37 cellular contexts compared by ENCODE assay signal in genomic region chr2:155958834-155959233, GRCh38.
"Had no signal": no experiment of that assay in that cellular context is flagged by ENCODE, and none has a peak within 500 bp of the region (broad histone marks: within the 10 kb centered on the region; RNA-seq: fewer than 3 reads in every experiment).

No MANE protein-coding gene starts in this region.

- DNase-seq: activated B cell treated with CpG ODN at 0.5 μM for 24 hours; activated CD4-positive, alpha-beta memory T cell treated with anti-CD3 and anti-CD28 coated beads for 36 hours; activated CD4-positive, alpha-beta T cell treated with anti-CD3 and anti-CD28 coated beads for 4 hours; activated CD4-positive, alpha-beta T cell treated with anti-CD3 and anti-CD28 coated beads, Interleukin-2, amount 10 ng/mL, durations not matched to agents 24 days and 14 days; activated CD4-positive, alpha-beta T cell treated with anti-CD3 and anti-CD28 coated beads, Interleukin-2, amount 50 U/mL, for 1 hour; activated CD4-positive, alpha-beta T cell treated with anti-CD3 and anti-CD28 coated beads, Interleukin-2, amount 50 U/mL, for 4 hours; activated CD4-positive, CD25-positive, alpha-beta regulatory T cell treated with anti-CD3 and anti-CD28 coated beads, Interleukin-2, amount 50 U/mL, for 72 hours; activated CD8-positive, alpha-beta memory T cell treated with anti-CD3 and anti-CD28 coated beads, Interleukin-2, amount 50 U/mL, for 4 hours; activated CD8-positive, alpha-beta T cell treated with anti-CD3 and anti-CD28 coated beads for 36 hours; activated effector memory CD4-positive, alpha-beta T cell treated with anti-CD3 and anti-CD28 coated beads, Interleukin-2, amount 50 U/mL, for 16 hours; activated gamma-delta T cell treated with Interleukin-2 at 50 U/mL for 16 hours; activated naive CD4-positive, alpha-beta T cell; activated naive CD4-positive, alpha-beta T cell treated with anti-CD3 and anti-CD28 coated beads for 36 hours; activated naive CD4-positive, alpha-beta T cell treated with anti-CD3 and anti-CD28 coated beads, Interleukin-2, amount 50 U/mL, for 16 hours; activated naive CD8-positive, alpha-beta T cell treated with anti-CD3 and anti-CD28 coated beads for 36 hours; activated T-cell treated with anti-CD3 and anti-CD28 coated beads for 4 hours; activated T-cell treated with anti-CD3 and anti-CD28 coated beads, Interleukin-2, amount 50 U/mL, for 1 hour; activated T-cell treated with anti-CD3 and anti-CD28 coated beads, Interleukin-2, amount 50 U/mL, for 4 hours; activated T-cell treated with anti-CD3 and anti-CD28 coated beads, Interleukin-2, amount 50 U/mL, for 72 hours; adrenal gland; amniotic stem cell; aorta; body of pancreas; brain microvascular endothelial cell; central memory CD4-positive, alpha-beta T cell; T-helper 1 cell; T-helper 2 cell; T-helper 9 cell had no signal

- H3K4me1 ChIP-seq: adrenal gland, body of pancreas, breast epithelium had no signal

- H3K4me3 ChIP-seq: adrenal gland, body of pancreas, breast epithelium had no signal

- H3K9me3 ChIP-seq: adrenal gland, body of pancreas had no signal

- FAIRE-seq: astrocyte, TTC549 had no signal

- H3K9me3 Mint-ChIP-seq: activated B cell treated with CpG ODN at 0.5 μM for 24 hours; activated CD4-positive, alpha-beta memory T cell treated with anti-CD3 and anti-CD28 coated beads for 36 hours; activated CD4-positive, alpha-beta T cell treated with anti-CD3 and anti-CD28 coated beads, Interleukin-2, amount 10 ng/mL, durations not matched to agents 24 days and 14 days; activated CD8-positive, alpha-beta T cell treated with anti-CD3 and anti-CD28 coated beads for 36 hours; activated naive CD4-positive, alpha-beta T cell treated with anti-CD3 and anti-CD28 coated beads for 36 hours; activated naive CD4-positive, alpha-beta T cell treated with anti-CD3 and anti-CD28 coated beads, Interleukin-2, amount 50 U/mL, for 72 hours; activated naive CD8-positive, alpha-beta T cell treated with anti-CD3 and anti-CD28 coated beads for 36 hours; activated T-cell treated with anti-CD3 and anti-CD28 coated beads, Interleukin-2, amount 50 U/mL, for 4 hours; activated T-cell treated with anti-CD3 and anti-CD28 coated beads, Interleukin-2, amount 50 U/mL, for 72 hours; activated T-helper 1 cell treated with anti-CD3 and anti-CD28 coated beads, Interleukin-12 subunit alpha, Interleukin-12 subunit beta, Interleukin-2, Interleukin-4 antibody, amounts not matched to agents 30 ng/mL and 10 ng/mL and 1 ng/mL, durations not matched to agents 14 hours and 24 hours and 36 hours; activated T-helper 17 cell treated with anti-CD3 and anti-CD28 coated beads, Interleukin-2, amount 50 U/mL, for 72 hours; T-helper 1 cell treated with Interleukin-12 subunit alpha and Interleukin-12 subunit beta and Interleukin-4 antibody, amounts not matched to agents 30 μg/mL and 1 μg/mL, for 36 hours; T-helper 2 cell treated with Interferon-gamma antibody and Interleukin-4, amounts not matched to agents 5 μg/mL and 100 μg/mL, for 36 hours had no signal

- H3K27ac ChIP-seq: adrenal gland, body of pancreas, brain microvascular endothelial cell, breast epithelium, VCaP had no signal

- H3K27me3 ChIP-seq: adrenal gland, body of pancreas, brain microvascular endothelial cell, breast epithelium had no signal

- ATAC-seq: activated CD8-positive, alpha-beta T cell treated with anti-CD3 and anti-CD28 coated beads for 36 hours; activated naive CD4-positive, alpha-beta T cell treated with anti-CD3 and anti-CD28 coated beads, Interleukin-2, amount 50 U/mL, for 72 hours; activated T-cell treated with anti-CD3 and anti-CD28 coated beads, Interleukin-2, amount 50 U/mL, for 4 hours; activated T-cell treated with anti-CD3 and anti-CD28 coated beads, Interleukin-2, amount 50 U/mL, for 72 hours; activated T-helper 17 cell treated with anti-CD3 and anti-CD28 coated beads, Interleukin-2, amount 50 U/mL, for 72 hours; body of pancreas had no signal

- H3K36me3 Mint-ChIP-seq: activated CD4-positive, alpha-beta memory T cell treated with anti-CD3 and anti-CD28 coated beads for 36 hours; activated naive CD4-positive, alpha-beta T cell treated with anti-CD3 and anti-CD28 coated beads, Interleukin-2, amount 50 U/mL, for 72 hours; activated naive CD8-positive, alpha-beta T cell treated with anti-CD3 and anti-CD28 coated beads for 36 hours had no signal

- H3K27ac Mint-ChIP-seq: activated B cell treated with CpG ODN at 0.5 μM for 24 hours; activated CD4-positive, alpha-beta memory T cell treated with anti-CD3 and anti-CD28 coated beads for 36 hours; activated CD4-positive, alpha-beta T cell treated with anti-CD3 and anti-CD28 coated beads, Interleukin-2, amount 10 ng/mL, durations not matched to agents 24 days and 14 days; activated CD8-positive, alpha-beta T cell treated with anti-CD3 and anti-CD28 coated beads for 36 hours; activated naive CD4-positive, alpha-beta T cell treated with anti-CD3 and anti-CD28 coated beads for 36 hours; activated naive CD4-positive, alpha-beta T cell treated with anti-CD3 and anti-CD28 coated beads, Interleukin-2, amount 50 U/mL, for 72 hours; activated naive CD8-positive, alpha-beta T cell treated with anti-CD3 and anti-CD28 coated beads for 36 hours; activated T-cell treated with anti-CD3 and anti-CD28 coated beads, Interleukin-2, amount 50 U/mL, for 72 hours; activated T-helper 1 cell treated with anti-CD3 and anti-CD28 coated beads, Interleukin-12 subunit alpha, Interleukin-12 subunit beta, Interleukin-2, Interleukin-4 antibody, amounts not matched to agents 30 ng/mL and 10 ng/mL and 1 ng/mL, durations not matched to agents 14 hours and 24 hours and 36 hours; activated T-helper 17 cell treated with anti-CD3 and anti-CD28 coated beads, Interleukin-2, amount 50 U/mL, for 72 hours; T-helper 1 cell treated with Interleukin-12 subunit alpha and Interleukin-12 subunit beta and Interleukin-4 antibody, amounts not matched to agents 30 μg/mL and 1 μg/mL, for 36 hours; T-helper 2 cell treated with Interferon-gamma antibody and Interleukin-4, amounts not matched to agents 5 μg/mL and 100 μg/mL, for 36 hours had no signal

- H3K4me1 Mint-ChIP-seq: activated B cell treated with CpG ODN at 0.5 μM for 24 hours; activated CD4-positive, alpha-beta T cell treated with anti-CD3 and anti-CD28 coated beads, Interleukin-2, amount 10 ng/mL, durations not matched to agents 24 days and 14 days; activated naive CD8-positive, alpha-beta T cell treated with anti-CD3 and anti-CD28 coated beads for 36 hours; activated T-helper 17 cell treated with anti-CD3 and anti-CD28 coated beads, Interleukin-2, amount 50 U/mL, for 72 hours had no signal

- H3K36me3 ChIP-seq: adrenal gland, brain microvascular endothelial cell, breast epithelium had no signal

- H3K4me3 Mint-ChIP-seq: activated B cell treated with CpG ODN at 0.5 μM for 24 hours; activated CD4-positive, alpha-beta memory T cell treated with anti-CD3 and anti-CD28 coated beads for 36 hours; activated CD4-positive, alpha-beta T cell treated with anti-CD3 and anti-CD28 coated beads, Interleukin-2, amount 10 ng/mL, durations not matched to agents 24 days and 14 days; activated CD8-positive, alpha-beta T cell treated with anti-CD3 and anti-CD28 coated beads for 36 hours; activated naive CD4-positive, alpha-beta T cell treated with anti-CD3 and anti-CD28 coated beads for 36 hours; activated naive CD8-positive, alpha-beta T cell treated with anti-CD3 and anti-CD28 coated beads for 36 hours; activated T-cell treated with anti-CD3 and anti-CD28 coated beads, Interleukin-2, amount 50 U/mL, for 4 hours; activated T-cell treated with anti-CD3 and anti-CD28 coated beads, Interleukin-2, amount 50 U/mL, for 72 hours; activated T-helper 1 cell treated with anti-CD3 and anti-CD28 coated beads, Interleukin-12 subunit alpha, Interleukin-12 subunit beta, Interleukin-2, Interleukin-4 antibody, amounts not matched to agents 30 ng/mL and 10 ng/mL and 1 ng/mL, durations not matched to agents 14 hours and 24 hours and 36 hours; activated T-helper 17 cell treated with anti-CD3 and anti-CD28 coated beads, Interleukin-2, amount 50 U/mL, for 72 hours; T-helper 1 cell treated with Interleukin-12 subunit alpha and Interleukin-12 subunit beta and Interleukin-4 antibody, amounts not matched to agents 30 μg/mL and 1 μg/mL, for 36 hours; T-helper 2 cell treated with Interferon-gamma antibody and Interleukin-4, amounts not matched to agents 5 μg/mL and 100 μg/mL, for 36 hours had no signal

- H3K27me3 Mint-ChIP-seq: activated B cell treated with CpG ODN at 0.5 μM for 24 hours; activated CD4-positive, alpha-beta memory T cell treated with anti-CD3 and anti-CD28 coated beads for 36 hours; activated CD4-positive, alpha-beta T cell treated with anti-CD3 and anti-CD28 coated beads, Interleukin-2, amount 10 ng/mL, durations not matched to agents 24 days and 14 days; activated CD8-positive, alpha-beta T cell treated with anti-CD3 and anti-CD28 coated beads for 36 hours; activated naive CD8-positive, alpha-beta T cell treated with anti-CD3 and anti-CD28 coated beads for 36 hours; activated T-helper 17 cell treated with anti-CD3 and anti-CD28 coated beads, Interleukin-2, amount 50 U/mL, for 72 hours had no signal
